Comparison of ENCODE assay signal across 10 cellular contexts in the genomic region with DNA sequence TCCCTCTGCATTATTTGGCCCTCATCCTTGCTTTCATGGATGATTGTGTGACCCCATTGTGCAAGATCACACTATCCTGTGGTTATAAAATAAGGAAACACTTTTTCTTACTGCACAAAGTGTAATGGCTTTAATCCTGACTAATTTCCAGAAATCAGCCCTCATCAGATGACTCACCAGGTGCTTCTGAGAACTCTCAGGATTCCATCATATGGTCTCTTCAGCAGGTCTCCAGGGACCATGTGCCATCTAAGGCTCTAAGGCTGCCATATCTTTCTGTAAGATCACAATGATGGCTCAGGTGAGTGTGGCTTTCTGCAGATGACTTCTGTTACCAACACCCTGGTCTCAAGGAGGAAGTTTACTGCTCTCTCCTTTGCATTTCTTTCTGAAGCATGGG.
DNase-seq lines count a peak whose midpoint lies in the region; ATAC-seq and TF ChIP-seq lines count a peak whose summit lies in the region.
"Had no signal": no experiment of that assay in that cellular context is flagged by ENCODE, and none has a peak within 500 bp of the region (broad histone marks: within the 10 kb centered on the region; RNA-seq: fewer than 3 reads in every experiment).

No MANE protein-coding gene starts in this region.

- no peak for TF ChIP-seq CTCF in fibroblast of pulmonary artery (IDR thresholded peaks at IDR 0.05; ENCODE audit: low read length, missing control alignments)
- no peak for TF ChIP-seq CTCF in brain microvascular endothelial cell (IDR thresholded peaks at IDR 0.05; ENCODE audit: low read depth, low read length, missing control alignments)

- ATAC-seq in GM18870 (IDR thresholded peaks at IDR 0.05; ENCODE audit: unreplicated experiment) (peak; percentile 97), GM21723 (IDR thresholded peaks at IDR 0.05; ENCODE audit: unreplicated experiment) (peak; percentile 89), HG03457 (IDR thresholded peaks at IDR 0.05; ENCODE audit: unreplicated experiment) (peak; percentile 96)

- no peaks in the 10 kb centered on the region for H3K36me3 ChIP-seq in brain microvascular endothelial cell (replicated peaks)

- H3K27me3 ChIP-seq in brain microvascular endothelial cell (replicated peaks) = no peaks in the 10 kb centered on the region

- H3K4me3 ChIP-seq in fibroblast of pulmonary artery (replicated peaks; ENCODE audit: low read depth, low read length) = no peak overlapping the region
- H3K4me3 ChIP-seq in brain microvascular endothelial cell (ENCODE audit: low read depth, low read length) = no peak overlapping the region

- no peak overlapping the region for H3K27ac ChIP-seq in brain microvascular endothelial cell

- in situ Hi-C loops in brain microvascular endothelial cell (cut with HindIII; ENCODE audit: low pct_ligation_motif_present, low sequenced_read_pairs) = no loop called here

- peak; percentile 17 for DNase-seq in fibroblast of pulmonary artery (ENCODE audit: low read depth)
- DNase-seq in brain microvascular endothelial cell = no peak
- DNase-seq in GM19240 (ENCODE audit: insufficient read length, low spot score) = no peak
- DNase-seq in GDM1 (lab: John Stamatoyannopoulos, UW) = no peak
- DNase-seq in NCI-H146 (lab: John Stamatoyannopoulos, UW) = no peak
- DNase-seq: head of caudate nucleus, Kasumi-1 had no signal
